8 cellular contexts compared by ENCODE assay signal in genomic region chr7:34091330-34091917, GRCh38.
DNase-seq lines count a peak whose midpoint lies in the region; ATAC-seq lines count a peak whose summit lies in the region.

No MANE protein-coding gene starts in this region.

- peaks cover 98% of the 10 kb centered on the region for H3K36me3 ChIP-seq in MG63

- peak; percentile 60 for ATAC-seq in HG03103 (IDR thresholded peaks at IDR 0.05; ENCODE audit: low read depth, unreplicated experiment)
- ATAC-seq in HG03139 (IDR thresholded peaks at IDR 0.05; ENCODE audit: unreplicated experiment) = no peak

- H3K9me3 ChIP-seq in MG63 = no peaks in the 10 kb centered on the region

- no peak overlapping the region for H3K4me3 ChIP-seq in MG63

- no peaks in the 10 kb centered on the region for H3K27me3 ChIP-seq in MG63

- DNase-seq in EH (ENCODE audit: low read depth) = peak; percentile 54
- peak; percentile 35 for DNase-seq in SKM-1 (lab: John Stamatoyannopoulos, UW; ENCODE audit: unreplicated experiment)
- DNase-seq in iPS-NIHi7 (ENCODE audit: extremely low spot score) = peak; percentile 48
- DNase-seq in MG63 = no peak
- no peak for DNase-seq in dedifferentiated amniotic fluid mesenchymal stem cell (ENCODE audit: extremely low spot score)
- DNase-seq in stimulated activated CD4-positive, alpha-beta T cell treated with anti-CD3 and anti-CD28 coated beads, Interleukin-12 subunit alpha, Interleukin-12 subunit beta, amount 100 ng/mL, for 4 hours = no peak

Comparison
In these comparisons a context has a peak if more than half of its experiments do, and no peak if none do; other contexts are left out.
1. DNase-seq: peak in EH (single experiment), SKM-1 (single experiment) and iPS-NIHi7 (single experiment); none in MG63 (single experiment), dedifferentiated amniotic fluid mesenchymal stem cell (single experiment) and stimulated activated CD4-positive, alpha-beta T cell treated with anti-CD3 and anti-CD28 coated beads, Interleukin-12 subunit alpha, Interleukin-12 subunit beta, amount 100 ng/mL, for 4 hours (single experiment).